8 cellular contexts compared by ENCODE assay signal in genomic region chr9:75200892-75201470, GRCh38.
DNase-seq lines count a peak whose midpoint lies in the region; ATAC-seq, FAIRE-seq and TF ChIP-seq lines count a peak whose summit lies in the region.

No MANE protein-coding gene starts in this region.

- no peaks in the 10 kb centered on the region for H3K27me3 ChIP-seq in BJ (ENCODE audit: control insufficient read depth, insufficient read depth, low read length)

- no peak overlapping the region for H3K4me3 ChIP-seq in BJ (ENCODE audit: low read depth, low read length)

- peak; percentile 60 for TF ChIP-seq CTCF in BJ (IDR thresholded peaks at IDR 0.05; ENCODE audit: insufficient read depth, low read depth, low read length)

- H3K9me3 Mint-ChIP-seq in T-helper 2 cell treated with Interferon-gamma antibody and Interleukin-4, amounts not matched to agents 5 μg/mL and 100 μg/mL, for 36 hours: no peaks in the 10 kb centered on the region

- H3K36me3 Mint-ChIP-seq in T-helper 2 cell treated with Interferon-gamma antibody and Interleukin-4, amounts not matched to agents 5 μg/mL and 100 μg/mL, for 36 hours (ENCODE audit: low read depth): no peaks in the 10 kb centered on the region

- no peaks in the 10 kb centered on the region for H3K4me1 Mint-ChIP-seq in T-helper 2 cell treated with Interferon-gamma antibody and Interleukin-4, amounts not matched to agents 5 μg/mL and 100 μg/mL, for 36 hours (ENCODE audit: low read depth)

- H3K27ac Mint-ChIP-seq in T-helper 2 cell treated with Interferon-gamma antibody and Interleukin-4, amounts not matched to agents 5 μg/mL and 100 μg/mL, for 36 hours: no peak overlapping the region

- no peaks in the 10 kb centered on the region for H3K36me3 ChIP-seq in BJ (ENCODE audit: control insufficient read depth, insufficient read depth, low read length)

- DNase-seq in BJ (ENCODE audit: low read depth) (no peak), GM19239 (ENCODE audit: insufficient read length, low spot score) (no peak), NCI-H2227 treated with DMSO at 0.1 percent for 48 hours (lab: John Stamatoyannopoulos, UW) (peak; percentile 21), astrocyte of the hippocampus (ENCODE audit: low read depth, low spot score) (peak; percentile 63), kidney tubule cell (ENCODE audit: low spot score) (peak; percentile 63), NCI-H226 (no peak)
- no peak for DNase-seq in T-helper 2 cell treated with Interferon-gamma antibody and Interleukin-4, amounts not matched to agents 5 μg/mL and 100 μg/mL, for 36 hours (ENCODE audit: low spot score)

- POLR2A ChIA-PET in BJ (lab: Charles Lee): no interaction called here

- H3K4me3 Mint-ChIP-seq in T-helper 2 cell treated with Interferon-gamma antibody and Interleukin-4, amounts not matched to agents 5 μg/mL and 100 μg/mL, for 36 hours: no peak overlapping the region

- CTCF ChIA-PET in BJ (lab: Yijun Ruan, JAX): interaction anchor here (0.5 to 1.5 kb wide), 9 partner anchors 13 to 666 kb away, joined by 3 to 5 read pairs (median 3); no protein-coding TSS in a partner anchor

- ATAC-seq in GM18498 (IDR thresholded peaks at IDR 0.05; ENCODE audit: unreplicated experiment): no peak

- peaks cover 3% of the 10 kb centered on the region for H3K27me3 Mint-ChIP-seq in T-helper 2 cell treated with Interferon-gamma antibody and Interleukin-4, amounts not matched to agents 5 μg/mL and 100 μg/mL, for 36 hours (ENCODE audit: low read depth)

- FAIRE-seq in GM19239 (lab: Jason Lieb, UNC): peak; percentile 78

Comparison
In these comparisons a context has a peak if more than half of its experiments do, and no peak if none do; other contexts are left out.
1. DNase-seq: peak in NCI-H2227 treated with DMSO at 0.1 percent for 48 hours (single experiment), astrocyte of the hippocampus (single experiment) and kidney tubule cell (single experiment); none in BJ (single experiment), GM19239 (single experiment), NCI-H226 (single experiment) and T-helper 2 cell treated with Interferon-gamma antibody and Interleukin-4, amounts not matched to agents 5 μg/mL and 100 μg/mL, for 36 hours (single experiment).